8 cellular contexts compared by ENCODE assay signal in the genomic region with DNA sequence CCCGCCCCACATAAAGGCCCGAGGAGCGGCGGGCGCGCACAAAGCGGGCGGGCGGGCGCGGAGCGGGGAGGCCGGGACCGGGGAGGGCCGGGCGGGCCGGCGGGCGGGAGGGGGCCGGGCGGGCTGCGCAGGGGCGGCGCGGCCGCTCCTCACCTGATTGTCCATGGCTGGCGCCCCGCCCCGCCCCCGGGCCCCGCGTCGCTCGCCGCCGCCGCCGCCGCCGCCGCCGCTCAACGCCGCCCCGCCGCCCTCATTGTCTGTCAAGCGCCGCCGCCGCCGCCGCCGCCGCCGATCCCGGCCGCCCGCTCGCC. TPM values are rescaled to one million over a fixed set of nuclear protein-coding genes. Genes with fewer than 3 reads are reported as not detected.
DNase-seq lines count a peak whose midpoint lies in the region; ATAC-seq and TF ChIP-seq lines count a peak whose summit lies in the region.

No MANE protein-coding gene starts in this region.

- peak overlapping the region; percentile 75 to 83 for H3K27ac ChIP-seq in ascending aorta

- no peak for TF ChIP-seq CTCF in ascending aorta (IDR thresholded peaks at IDR 0.05)

- intact Hi-C loops in ascending aorta (cut with DNase I) = loop anchor here (5.0 kb wide), 1 partner anchor 222 kb away; no protein-coding TSS in a partner anchor

- H3K27me3 ChIP-seq in ascending aorta (no peaks in the 10 kb centered on the region), mononuclear cell (ENCODE audit: insufficient read depth, low read length) (no peaks in the 10 kb centered on the region)

- H3K4me3 ChIP-seq in ascending aorta (peak overlapping the region; percentile 95 to 98), mononuclear cell (ENCODE audit: low read length) (peak overlapping the region; percentile 51)

- H3K9me3 ChIP-seq in ascending aorta (no peaks in the 10 kb centered on the region), mononuclear cell (ENCODE audit: low read depth, low read length) (no peaks in the 10 kb centered on the region)

- H3K4me1 ChIP-seq in ascending aorta = peaks cover 24 to 44% of the 10 kb centered on the region in 2 donors
- H3K4me1 ChIP-seq in mononuclear cell (ENCODE audit: insufficient read depth, low read length) = peaks cover 52% of the 10 kb centered on the region

- ATAC-seq in GM19043 (IDR thresholded peaks at IDR 0.05; ENCODE audit: low read depth, unreplicated experiment) = peak; percentile 9
- peak; percentile 33 for ATAC-seq in HG03045 (IDR thresholded peaks at IDR 0.05; ENCODE audit: unreplicated experiment)
- no peak for ATAC-seq in GM18517 (IDR thresholded peaks at IDR 0.05; ENCODE audit: unreplicated experiment)

- no peak for DNase-seq in ascending aorta (ENCODE audit: low spot score in 2 of 2)
- no peak for DNase-seq in NCI-H1092 treated with DMSO at 0.1 percent for 48 hours (lab: John Stamatoyannopoulos, UW)
- DNase-seq in effector CD8-positive, alpha-beta T cell (lab: John Stamatoyannopoulos, UW) = no peak
- DNase-seq in mesenteric fat pad (ENCODE audit: low spot score) = no peak

- no peaks in the 10 kb centered on the region for H3K36me3 ChIP-seq in ascending aorta

RNA-seq across cellular contexts. Expression of a gene that starts 0.2 kb away (rescaled TPM):
- total RNA-seq in ascending aorta (34.5 TPM), mononuclear cell (4.4 TPM), mesenteric fat pad (62.3 TPM)

RNA-seq across cellular contexts. Expression of a gene that starts 53.8 kb away (rescaled TPM):
- total RNA-seq in ascending aorta (not detected), mononuclear cell (0.42 TPM), mesenteric fat pad (not detected)
